In the genomic region with DNA sequence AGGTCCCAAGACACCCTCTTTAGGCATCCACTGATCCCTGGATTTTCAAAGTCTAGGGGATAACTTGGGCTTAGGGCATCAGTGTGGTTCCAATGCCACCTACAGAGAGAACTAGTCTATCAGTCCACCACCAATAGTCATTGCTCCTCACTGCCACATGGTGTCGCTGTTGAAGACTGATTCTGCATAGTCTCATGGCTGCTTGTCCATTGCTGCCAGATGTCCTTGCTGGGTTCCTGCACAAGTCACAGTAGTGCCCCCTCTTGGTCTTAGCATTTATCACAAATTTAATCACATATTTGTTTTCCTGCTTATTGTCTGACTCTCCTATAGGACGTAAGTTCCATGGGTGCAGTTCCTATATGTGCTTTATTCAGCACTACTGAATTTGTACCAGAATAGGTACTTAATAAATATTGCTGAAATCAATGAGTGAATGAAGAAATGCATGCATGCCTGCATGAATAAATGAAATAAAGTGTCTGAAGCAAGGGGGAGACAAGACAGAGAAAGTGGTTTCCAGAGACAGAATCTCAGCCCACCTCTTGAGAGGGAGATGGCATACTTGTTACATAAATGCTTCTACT, we compare ENCODE assay signal across 8 cellular contexts. TPM values are rescaled to one million over a fixed set of nuclear protein-coding genes. Genes with fewer than 3 reads are reported as not detected.
DNase-seq lines count a peak whose midpoint lies in the region; ATAC-seq and TF ChIP-seq lines count a peak whose summit lies in the region.

No MANE protein-coding gene starts in this region.

- TF ChIP-seq CTCF in cardiac muscle cell (IDR thresholded peaks at IDR 0.05; ENCODE audit: low read depth, low read length) = peak; percentile 45
- TF ChIP-seq CTCF in fibroblast of mammary gland (conservative IDR thresholded peaks at IDR 0.05; ENCODE audit: control insufficient read depth, insufficient read depth, low read depth, low read length) = peak; percentile 77

- no peak for ATAC-seq in GM18861 (IDR thresholded peaks at IDR 0.05; ENCODE audit: unreplicated experiment)

- H3K36me3 ChIP-seq in cardiac muscle cell = no peaks in the 10 kb centered on the region

- DNase-seq in cardiac muscle cell (ENCODE audit: low read depth in 1 of 2, low spot score in 1 of 2) (peak; percentile 35 to 41), cardiac septum (ENCODE audit: low spot score) (no peak), NCI-H2196 treated with DMSO at 0.1 percent for 48 hours (lab: John Stamatoyannopoulos, UW; ENCODE audit: unreplicated experiment) (peak; percentile 3), fibroblast of mammary gland (ENCODE audit: low read depth) (peak; percentile 71), T1000 (lab: John Stamatoyannopoulos, UW) (no peak)
- DNase-seq in activated CD4-positive, alpha-beta T cell treated with anti-CD3 and anti-CD28 coated beads, Interleukin-2, amount 50 U/mL, for 48 hours = peak; percentile 30 to 53
- DNase-seq in stimulated activated CD4-positive, alpha-beta T cell treated with anti-CD3 and anti-CD28 coated beads, Interleukin-12 subunit alpha, Interleukin-12 subunit beta, amount 100 ng/mL, for 4 hours = peak; percentile 4

- H3K27ac ChIP-seq in cardiac muscle cell = no peak overlapping the region

- no peak overlapping the region for H3K4me3 ChIP-seq in cardiac muscle cell
- no peak overlapping the region for H3K4me3 ChIP-seq in fibroblast of mammary gland (ENCODE audit: control insufficient read depth, low read depth, low read length)

- intact Hi-C loops in cardiac septum (cut with DNase I) = loop anchor here (10.0 kb wide), 1 partner anchor 83 kb away; no protein-coding TSS in a partner anchor

- H3K9me3 ChIP-seq in cardiac muscle cell (ENCODE audit: low read depth) = no peaks in the 10 kb centered on the region

- H3K27me3 ChIP-seq in cardiac muscle cell = no peaks in the 10 kb centered on the region

- no peaks in the 10 kb centered on the region for H3K4me1 ChIP-seq in cardiac muscle cell (ENCODE audit: low read depth)

RNA-seq across cellular contexts. Expression of a gene that starts 45.9 kb away (rescaled TPM):
- total RNA-seq in cardiac muscle cell (241 TPM in 2 replicates), cardiac septum (110 TPM)
- polyA plus RNA-seq in cardiac muscle cell = 308 and 311 TPM in 2 replicates

Comparison
In these comparisons a context has a peak if more than half of its experiments do, and no peak if none do; other contexts are left out.
1. DNase-seq: peak in cardiac muscle cell (2 of 2), NCI-H2196 treated with DMSO at 0.1 percent for 48 hours (single experiment), activated CD4-positive, alpha-beta T cell treated with anti-CD3 and anti-CD28 coated beads, Interleukin-2, amount 50 U/mL, for 48 hours (2 of 2), fibroblast of mammary gland (single experiment) and stimulated activated CD4-positive, alpha-beta T cell treated with anti-CD3 and anti-CD28 coated beads, Interleukin-12 subunit alpha, Interleukin-12 subunit beta, amount 100 ng/mL, for 4 hours (single experiment); none in cardiac septum (single experiment) and T1000 (single experiment).